In the genomic region with DNA sequence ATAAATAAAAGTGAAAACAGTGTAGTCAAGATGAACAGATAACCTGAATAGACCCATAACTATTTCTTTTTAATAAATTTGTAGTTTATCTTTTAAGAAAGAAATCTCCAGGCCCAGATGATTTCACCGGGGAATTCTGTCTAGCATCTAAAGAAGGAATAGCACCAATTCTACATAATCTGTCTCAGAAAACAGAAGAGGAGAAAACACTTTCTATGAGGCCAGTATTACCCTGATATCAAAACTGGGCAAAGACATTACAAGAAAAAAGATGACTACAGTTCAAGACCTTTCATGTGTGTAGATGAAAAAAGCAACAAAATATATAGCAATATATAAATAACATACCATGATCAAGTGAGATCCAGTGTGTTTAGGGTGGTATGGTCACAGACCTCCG, we compare ENCODE assay signal across 10 cellular contexts. TPM values are rescaled to one million over a fixed set of nuclear protein-coding genes. Genes with fewer than 3 reads are reported as not detected.
"Had no signal": no experiment of that assay in that cellular context is flagged by ENCODE, and none has a peak within 500 bp of the region (broad histone marks: within the 10 kb centered on the region; RNA-seq: fewer than 3 reads in every experiment).

No MANE protein-coding gene starts in this region.

- H3K27ac ChIP-seq: GM23248 had no signal

- H3K9me3 ChIP-seq: HAP-1 had no signal

- ATAC-seq: GM23338, HCT116 had no signal

- DNase-seq: GM23248, GOT3, H7, H9, HCEC 1CT, HFFc6 had no signal

- H3K4me1 ChIP-seq: HAP-1 had no signal

- H3K36me3 ChIP-seq: HAP-1 had no signal

- H3K4me3 ChIP-seq: GM23248, GM23338, HAP-1 had no signal

RNA-seq across cellular contexts. Expression of gene TTC23L, which starts 31.4 kb away (rescaled TPM):
- total RNA-seq: H4, HFFc6 had no signal
- polyA plus RNA-seq: GM23248 had no signal
